Comparison of ENCODE assay signal across 1 cellular context in genomic region chr5:55226934-55227737, GRCh38.
TF ChIP-seq lines count a peak whose summit lies in the region.

MCIDAS (minus strand) TSS chr5:55227315; CDS start chr5:55227138, 177 bp downstream.

TF ChIP-seq in HEK293, 187 proteins besides CTCF, POLR2A, EP300 and RAD21 (continued from another document and continues in another):
- TF ChIP-seq ZNF639 (tag by site-specific recombination; IDR thresholded peaks at IDR 0.05) (no peak), ZNF768 (tag by site-specific recombination; IDR thresholded peaks at IDR 0.05) (no peak), ZNF777 (tag by site-specific recombination; IDR thresholded peaks at IDR 0.05; ENCODE audit: borderline replicate concordance) (peak; percentile 99), ZNF707 (tag by site-specific recombination; IDR thresholded peaks at IDR 0.05) (no peak), ZNF324 (tag by site-specific recombination; IDR thresholded peaks at IDR 0.05) (no peak), ZNF239 (tag by site-specific recombination; IDR thresholded peaks at IDR 0.05) (no peak), GFI1B (tag by site-specific recombination; IDR thresholded peaks at IDR 0.05) (no peak), ZNF132 (tag by site-specific recombination; IDR thresholded peaks at IDR 0.05; ENCODE audit: borderline replicate concordance) (no peak), ZNF654 (tag by site-specific recombination; IDR thresholded peaks at IDR 0.05; ENCODE audit: low read depth) (no peak), ZNF837 (tag by site-specific recombination; IDR thresholded peaks at IDR 0.05) (0 out of 2 replicates have a peak, but pooled peaks have one; percentile 9), KLF16 (tag by site-specific recombination; IDR thresholded peaks at IDR 0.05) (0 out of 2 replicates have a peak, but pooled peaks have one; percentile 9), MYNN (tag by site-specific recombination; IDR thresholded peaks at IDR 0.05; ENCODE audit: borderline replicate concordance) (no peak), ZNF37A (tag by site-specific recombination; IDR thresholded peaks at IDR 0.05) (no peak), MEIS1 (CRISPR knock-in tag; IDR thresholded peaks at IDR 0.05; ENCODE audit: borderline replicate concordance) (no peak), HOXA7 (CRISPR knock-in tag; IDR thresholded peaks at IDR 0.05; ENCODE audit: borderline replicate concordance) (no peak), ZNF211 (tag by site-specific recombination; IDR thresholded peaks at IDR 0.05; ENCODE audit: low read depth) (no peak), ZNF571 (tag by site-specific recombination; IDR thresholded peaks at IDR 0.05) (no peak), TRIM28 (IDR thresholded peaks at IDR 0.05; ENCODE audit: borderline replicate concordance, low read length) (no peak), ZNF148 (tag by site-specific recombination; IDR thresholded peaks at IDR 0.05; ENCODE audit: borderline replicate concordance) (no peak), TCF7L2 (IDR thresholded peaks at IDR 0.05; ENCODE audit: borderline replicate concordance, low read depth, low read length) (no peak), ZNF23 (tag by site-specific recombination; IDR thresholded peaks at IDR 0.05; ENCODE audit: borderline replicate concordance) (0 out of 2 replicates have a peak, but pooled peaks have one; percentile 26), ZNF677 (tag by site-specific recombination; IDR thresholded peaks at IDR 0.05) (no peak), KLF9 (tag by site-specific recombination; IDR thresholded peaks at IDR 0.05; ENCODE audit: low read depth) (no peak), ZBTB1 (tag by site-specific recombination; IDR thresholded peaks at IDR 0.05) (no peak), OVOL3 (tag by site-specific recombination; IDR thresholded peaks at IDR 0.05) (0 out of 2 replicates have a peak, but pooled peaks have one; percentile 11), ZNF830 (tag by site-specific recombination; IDR thresholded peaks at IDR 0.05; ENCODE audit: low read depth) (no peak), HIC1 (tag by site-specific recombination; IDR thresholded peaks at IDR 0.05) (peak; percentile 66), ZSCAN16 (tag by site-specific recombination; IDR thresholded peaks at IDR 0.05) (no peak), ZSCAN5A (tag by site-specific recombination; IDR thresholded peaks at IDR 0.05) (peak; percentile 54; the same call in 1 of the 2 replicates), ZXDB (tag by site-specific recombination; IDR thresholded peaks at IDR 0.05) (no peak; the same call in 1 of the 2 replicates), ZNF416 (tag by site-specific recombination; IDR thresholded peaks at IDR 0.05) (no peak), ZIC2 (tag by site-specific recombination; IDR thresholded peaks at IDR 0.05) (no peak), ZNF544 (tag by site-specific recombination; IDR thresholded peaks at IDR 0.05) (no peak), ZNF658 (tag by site-specific recombination; IDR thresholded peaks at IDR 0.05) (no peak), ZNF558 (tag by site-specific recombination; IDR thresholded peaks at IDR 0.05) (no peak), ZNF404 (tag by site-specific recombination; IDR thresholded peaks at IDR 0.05) (no peak), SP3 (tag by site-specific recombination; IDR thresholded peaks at IDR 0.05) (peak; percentile 15; the same call in 1 of the 2 replicates), ZFP69B (tag by site-specific recombination; IDR thresholded peaks at IDR 0.05) (peak; percentile 6; the same call in 1 of the 2 replicates), ZNF488 (tag by site-specific recombination; IDR thresholded peaks at IDR 0.05) (no peak), ZNF843 (tag by site-specific recombination; IDR thresholded peaks at IDR 0.05) (no peak), ZNF48 (tag by site-specific recombination; IDR thresholded peaks at IDR 0.05) (no peak), HOXC10 (CRISPR knock-in tag; IDR thresholded peaks at IDR 0.05) (no peak), ZNF311 (tag by site-specific recombination; IDR thresholded peaks at IDR 0.05; ENCODE audit: borderline replicate concordance) (no peak), ZNF423 (tag by site-specific recombination; IDR thresholded peaks at IDR 0.05) (no peak), ZNF585B (tag by site-specific recombination; IDR thresholded peaks at IDR 0.05) (no peak), ZNF114 (tag by site-specific recombination; IDR thresholded peaks at IDR 0.05) (no peak), ZNF174 (tag by site-specific recombination; IDR thresholded peaks at IDR 0.05) (no peak), ZNF670 (tag by site-specific recombination; IDR thresholded peaks at IDR 0.05; ENCODE audit: low read depth) (no peak), GLIS1 (tag by site-specific recombination; IDR thresholded peaks at IDR 0.05) (peak; percentile 35; the same call in 1 of the 2 replicates), ZNF302 (tag by site-specific recombination; IDR thresholded peaks at IDR 0.05; ENCODE audit: low read depth) (no peak), ZNF791 (tag by site-specific recombination; IDR thresholded peaks at IDR 0.05) (no peak), ZNF350 (tag by site-specific recombination; IDR thresholded peaks at IDR 0.05) (no peak), ZBTB21 (tag by site-specific recombination; IDR thresholded peaks at IDR 0.05) (peak; percentile 4; the same call in 1 of the 2 replicates)
- TF ChIP-seq, protein P1, sequence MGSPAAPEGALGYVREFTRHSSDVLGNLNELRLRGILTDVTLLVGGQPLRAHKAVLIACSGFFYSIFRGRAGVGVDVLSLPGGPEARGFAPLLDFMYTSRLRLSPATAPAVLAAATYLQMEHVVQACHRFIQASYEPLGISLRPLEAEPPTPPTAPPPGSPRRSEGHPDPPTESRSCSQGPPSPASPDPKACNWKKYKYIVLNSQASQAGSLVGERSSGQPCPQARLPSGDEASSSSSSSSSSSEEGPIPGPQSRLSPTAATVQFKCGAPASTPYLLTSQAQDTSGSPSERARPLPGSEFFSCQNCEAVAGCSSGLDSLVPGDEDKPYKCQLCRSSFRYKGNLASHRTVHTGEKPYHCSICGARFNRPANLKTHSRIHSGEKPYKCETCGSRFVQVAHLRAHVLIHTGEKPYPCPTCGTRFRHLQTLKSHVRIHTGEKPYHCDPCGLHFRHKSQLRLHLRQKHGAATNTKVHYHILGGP (tag by site-specific recombination; IDR thresholded peaks at IDR 0.05): no peak
- TF ChIP-seq, protein P2, sequence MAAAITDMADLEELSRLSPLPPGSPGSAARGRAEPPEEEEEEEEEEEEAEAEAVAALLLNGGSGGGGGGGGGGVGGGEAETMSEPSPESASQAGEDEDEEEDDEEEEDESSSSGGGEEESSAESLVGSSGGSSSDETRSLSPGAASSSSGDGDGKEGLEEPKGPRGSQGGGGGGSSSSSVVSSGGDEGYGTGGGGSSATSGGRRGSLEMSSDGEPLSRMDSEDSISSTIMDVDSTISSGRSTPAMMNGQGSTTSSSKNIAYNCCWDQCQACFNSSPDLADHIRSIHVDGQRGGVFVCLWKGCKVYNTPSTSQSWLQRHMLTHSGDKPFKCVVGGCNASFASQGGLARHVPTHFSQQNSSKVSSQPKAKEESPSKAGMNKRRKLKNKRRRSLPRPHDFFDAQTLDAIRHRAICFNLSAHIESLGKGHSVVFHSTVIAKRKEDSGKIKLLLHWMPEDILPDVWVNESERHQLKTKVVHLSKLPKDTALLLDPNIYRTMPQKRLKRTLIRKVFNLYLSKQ (tag by site-specific recombination; IDR thresholded peaks at IDR 0.05; ENCODE audit: borderline replicate concordance): no peak
- TF ChIP-seq, protein P3, sequence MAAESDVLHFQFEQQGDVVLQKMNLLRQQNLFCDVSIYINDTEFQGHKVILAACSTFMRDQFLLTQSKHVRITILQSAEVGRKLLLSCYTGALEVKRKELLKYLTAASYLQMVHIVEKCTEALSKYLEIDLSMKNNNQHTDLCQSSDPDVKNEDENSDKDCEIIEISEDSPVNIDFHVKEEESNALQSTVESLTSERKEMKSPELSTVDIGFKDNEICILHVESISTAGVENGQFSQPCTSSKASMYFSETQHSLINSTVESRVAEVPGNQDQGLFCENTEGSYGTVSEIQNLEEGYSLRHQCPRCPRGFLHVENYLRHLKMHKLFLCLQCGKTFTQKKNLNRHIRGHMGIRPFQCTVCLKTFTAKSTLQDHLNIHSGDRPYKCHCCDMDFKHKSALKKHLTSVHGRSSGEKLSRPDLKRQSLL (tag by site-specific recombination; IDR thresholded peaks at IDR 0.05): no peak
- TF ChIP-seq, protein P4, sequence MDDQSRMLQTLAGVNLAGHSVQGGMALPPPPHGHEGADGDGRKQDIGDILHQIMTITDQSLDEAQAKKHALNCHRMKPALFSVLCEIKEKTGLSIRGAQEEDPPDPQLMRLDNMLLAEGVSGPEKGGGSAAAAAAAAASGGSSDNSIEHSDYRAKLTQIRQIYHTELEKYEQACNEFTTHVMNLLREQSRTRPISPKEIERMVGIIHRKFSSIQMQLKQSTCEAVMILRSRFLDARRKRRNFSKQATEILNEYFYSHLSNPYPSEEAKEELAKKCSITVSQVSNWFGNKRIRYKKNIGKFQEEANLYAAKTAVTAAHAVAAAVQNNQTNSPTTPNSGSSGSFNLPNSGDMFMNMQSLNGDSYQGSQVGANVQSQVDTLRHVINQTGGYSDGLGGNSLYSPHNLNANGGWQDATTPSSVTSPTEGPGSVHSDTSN (CRISPR knock-in tag; IDR thresholded peaks at IDR 0.05): peak; percentile 24; the same call in 1 of the 2 replicates
- TF ChIP-seq, protein P5, sequence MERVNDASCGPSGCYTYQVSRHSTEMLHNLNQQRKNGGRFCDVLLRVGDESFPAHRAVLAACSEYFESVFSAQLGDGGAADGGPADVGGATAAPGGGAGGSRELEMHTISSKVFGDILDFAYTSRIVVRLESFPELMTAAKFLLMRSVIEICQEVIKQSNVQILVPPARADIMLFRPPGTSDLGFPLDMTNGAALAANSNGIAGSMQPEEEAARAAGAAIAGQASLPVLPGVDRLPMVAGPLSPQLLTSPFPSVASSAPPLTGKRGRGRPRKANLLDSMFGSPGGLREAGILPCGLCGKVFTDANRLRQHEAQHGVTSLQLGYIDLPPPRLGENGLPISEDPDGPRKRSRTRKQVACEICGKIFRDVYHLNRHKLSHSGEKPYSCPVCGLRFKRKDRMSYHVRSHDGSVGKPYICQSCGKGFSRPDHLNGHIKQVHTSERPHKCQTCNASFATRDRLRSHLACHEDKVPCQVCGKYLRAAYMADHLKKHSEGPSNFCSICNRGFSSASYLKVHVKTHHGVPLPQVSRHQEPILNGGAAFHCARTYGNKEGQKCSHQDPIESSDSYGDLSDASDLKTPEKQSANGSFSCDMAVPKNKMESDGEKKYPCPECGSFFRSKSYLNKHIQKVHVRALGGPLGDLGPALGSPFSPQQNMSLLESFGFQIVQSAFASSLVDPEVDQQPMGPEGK (tag by site-specific recombination; IDR thresholded peaks at IDR 0.05): peak; percentile 60
